ENCODE assay signal across 10 cellular contexts in the genomic region with DNA sequence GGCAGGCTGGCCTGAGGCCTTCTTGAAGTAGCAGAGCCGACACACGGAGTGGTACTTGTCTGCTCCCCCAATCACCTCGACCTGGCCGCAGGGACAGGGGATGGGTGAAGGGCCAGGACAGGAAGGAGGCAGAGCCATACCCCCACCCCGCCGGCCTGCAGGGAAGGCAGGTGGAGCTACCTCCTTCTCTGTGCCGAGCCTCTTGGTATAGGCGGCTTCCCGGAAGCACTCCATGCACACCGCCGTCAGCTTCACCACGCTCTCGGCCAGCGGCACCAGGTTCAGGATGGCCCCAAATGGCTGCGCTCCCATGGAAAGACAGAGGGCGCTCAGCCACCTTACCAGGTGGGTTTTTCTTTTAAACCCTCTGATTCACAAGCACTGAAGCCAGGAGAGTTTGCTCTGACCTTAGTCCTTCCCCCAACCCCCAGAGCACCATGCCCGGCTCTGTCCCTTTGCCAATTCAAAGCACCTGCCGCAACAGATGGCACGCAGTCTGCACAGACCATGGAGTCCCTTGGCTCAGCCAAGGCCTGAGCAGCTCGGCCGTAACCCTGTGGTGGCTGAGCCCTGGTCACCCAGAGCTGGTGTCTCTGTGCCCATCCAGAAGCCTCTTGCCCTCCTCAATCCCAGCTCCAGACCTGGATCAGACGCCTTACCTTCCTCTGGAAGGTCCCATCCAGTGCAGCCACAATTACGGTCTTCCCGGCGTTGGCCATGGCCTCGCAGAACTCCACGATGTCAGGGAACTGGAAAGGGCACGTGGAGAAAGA. TPM values are rescaled to one million over a fixed set of nuclear protein-coding genes. Genes with fewer than 3 reads are reported as not detected.
DNase-seq lines count a peak whose midpoint lies in the region; ATAC-seq and TF ChIP-seq lines count a peak whose summit lies in the region.
"Had no signal": no experiment of that assay in that cellular context is flagged by ENCODE, and none has a peak within 500 bp of the region (broad histone marks: within the 10 kb centered on the region; RNA-seq: fewer than 3 reads in every experiment).

No MANE protein-coding gene starts in this region.

- peak overlapping the region; percentile 7 to 49 (median 31) for H3K4me3 ChIP-seq in liver (ENCODE audit: low read depth in 1 of 3, low read length in 3 of 3)
- H3K4me3 ChIP-seq in upper lobe of right lung, result peak overlapping the region; percentile 23

- H3K27me3 ChIP-seq in liver (ENCODE audit: control insufficient read depth in 4 of 4, insufficient read depth in 4 of 4, low read length in 3 of 4) (no peaks in the 10 kb centered on the region), upper lobe of right lung (no peaks in the 10 kb centered on the region)

- no peak overlapping the region for H3K4me3 Mint-ChIP-seq in activated CD8-positive, alpha-beta memory T cell treated with anti-CD3 and anti-CD28 coated beads, Interleukin-2, amount 10 ng/mL, durations not matched to agents 7 days and 5 days
- no peak overlapping the region for H3K4me3 Mint-ChIP-seq in activated B cell treated with CpG ODN at 0.5 μM for 24 hours

- H3K36me3 ChIP-seq in liver (ENCODE audit: control insufficient read depth in 4 of 4, insufficient read depth in 3 of 4, low read depth in 1 of 4, low read length in 3 of 4) (peaks cover 0 to 21% (median 4%) of the 10 kb centered on the region in 4 donors), upper lobe of right lung (peaks cover 26% of the 10 kb centered on the region)

- 32% methylated on average over 28 of the region's 28 CpGs for WGBS in liver

- no peak for ATAC-seq in activated CD8-positive, alpha-beta memory T cell treated with anti-CD3 and anti-CD28 coated beads, Interleukin-2, amount 10 ng/mL, durations not matched to agents 7 days and 5 days
- no peak for ATAC-seq in activated B cell treated with CpG ODN at 0.5 μM for 24 hours (ENCODE audit: low read depth)
- ATAC-seq in upper lobe of right lung, result peak; percentile 52
- ATAC-seq in GM18867 (IDR thresholded peaks at IDR 0.05; ENCODE audit: unreplicated experiment), result no peak

- peaks cover 67% of the 10 kb centered on the region for H3K4me1 Mint-ChIP-seq in activated CD8-positive, alpha-beta memory T cell treated with anti-CD3 and anti-CD28 coated beads, Interleukin-2, amount 10 ng/mL, durations not matched to agents 7 days and 5 days
- peaks cover 80% of the 10 kb centered on the region for H3K4me1 Mint-ChIP-seq in activated B cell treated with CpG ODN at 0.5 μM for 24 hours

- H3K9me3 ChIP-seq in liver (ENCODE audit: control insufficient read depth in 4 of 4, low read length in 3 of 4) (no peaks in the 10 kb centered on the region), upper lobe of right lung (no peaks in the 10 kb centered on the region)

- peak; percentile 58 for DNase-seq in activated CD8-positive, alpha-beta memory T cell treated with anti-CD3 and anti-CD28 coated beads for 24 hours
- no peak for DNase-seq in activated CD8-positive, alpha-beta memory T cell treated with anti-CD3 and anti-CD28 coated beads, Interleukin-2, amount 10 ng/mL, durations not matched to agents 7 days and 5 days
- DNase-seq in activated B cell treated with CpG ODN at 0.5 μM for 24 hours (no peak), upper lobe of right lung (no peak), Ammon's horn (ENCODE audit: low spot score) (no peak), DMS79 (lab: John Stamatoyannopoulos, UW) (no peak)
- DNase-seq: GOT3 had no signal

- peak overlapping the region; percentile 69 to 76 for H3K27ac ChIP-seq in liver (ENCODE audit: low read depth in 1 of 2, low read length in 2 of 2)
- peak overlapping the region; percentile 87 for H3K27ac ChIP-seq in upper lobe of right lung

- TF ChIP-seq CTCF in activated B cell treated with CpG ODN at 0.5 μM for 24 hours (IDR thresholded peaks at IDR 0.05) (no peak), liver (IDR thresholded peaks at IDR 0.05; ENCODE audit: low read depth, low read length, missing input control) (peak; percentile 42), upper lobe of right lung (IDR thresholded peaks at IDR 0.05) (no peak)

- intact Hi-C loops in activated B cell treated with CpG ODN at 0.5 μM for 24 hours (cut with micrococcal nuclease) (loop anchor here (5.0 kb wide), 1 partner anchor 247 kb away; no protein-coding TSS in a partner anchor), upper lobe of right lung (cut with DNase I) (loop anchor here (10.0 kb wide), 1 partner anchor 60 kb away; no protein-coding TSS in a partner anchor)

- H3K27ac Mint-ChIP-seq in activated CD8-positive, alpha-beta memory T cell treated with anti-CD3 and anti-CD28 coated beads, Interleukin-2, amount 10 ng/mL, durations not matched to agents 7 days and 5 days, result no peak overlapping the region
- peak overlapping the region; percentile 90 for H3K27ac Mint-ChIP-seq in activated B cell treated with CpG ODN at 0.5 μM for 24 hours

- H3K36me3 Mint-ChIP-seq in activated CD8-positive, alpha-beta memory T cell treated with anti-CD3 and anti-CD28 coated beads, Interleukin-2, amount 10 ng/mL, durations not matched to agents 7 days and 5 days, result peaks cover 41% of the 10 kb centered on the region
- peaks cover 60% of the 10 kb centered on the region for H3K36me3 Mint-ChIP-seq in activated B cell treated with CpG ODN at 0.5 μM for 24 hours (ENCODE audit: low read depth)

- peak overlapping the region in 1 of 2 donors; percentile 36 for H3K9ac ChIP-seq in liver (ENCODE audit: low read depth in 1 of 2, low read length in 2 of 2)

- H3K27me3 Mint-ChIP-seq in activated CD8-positive, alpha-beta memory T cell treated with anti-CD3 and anti-CD28 coated beads, Interleukin-2, amount 10 ng/mL, durations not matched to agents 7 days and 5 days, result no peaks in the 10 kb centered on the region
- no peaks in the 10 kb centered on the region for H3K27me3 Mint-ChIP-seq in activated B cell treated with CpG ODN at 0.5 μM for 24 hours

- POLR2A ChIA-PET in activated B cell treated with CpG ODN at 0.5 μM for 24 hours (lab: Charles Lee), result interaction anchor here (0.6 to 33.1 kb wide), 9 partner anchors 8 to 603 kb away, joined by 3 to 2404 read pairs (median 7); a partner anchor contains a TSS

- peak in 1 of 2 donors; percentile 47 for TF ChIP-seq RAD21 in liver (IDR thresholded peaks at IDR 0.05)

- peaks cover 13 to 48% (median 34%) of the 10 kb centered on the region in 4 donors for H3K4me1 ChIP-seq in liver (ENCODE audit: control insufficient read depth in 4 of 4, insufficient read depth in 4 of 4, low read length in 3 of 4)
- peaks cover 81% of the 10 kb centered on the region for H3K4me1 ChIP-seq in upper lobe of right lung

- H3K9me3 Mint-ChIP-seq in activated CD8-positive, alpha-beta memory T cell treated with anti-CD3 and anti-CD28 coated beads, Interleukin-2, amount 10 ng/mL, durations not matched to agents 7 days and 5 days (ENCODE audit: low read depth), result no peaks in the 10 kb centered on the region
- H3K9me3 Mint-ChIP-seq in activated B cell treated with CpG ODN at 0.5 μM for 24 hours, result no peaks in the 10 kb centered on the region

- CTCF ChIA-PET in activated CD8-positive, alpha-beta memory T cell treated with anti-CD3 and anti-CD28 coated beads, Interleukin-2, amount 10 ng/mL, durations not matched to agents 7 days and 5 days (lab: Charles Lee), result interaction anchor here (0.9 to 9.7 kb wide), 6 partner anchors 10 to 90 kb away, joined by 4 to 75 read pairs (median 8); a partner anchor contains a TSS
- CTCF ChIA-PET in activated B cell treated with CpG ODN at 0.5 μM for 24 hours (lab: Charles Lee), result interaction anchor here (0.9 to 9.7 kb wide), 10 partner anchors 8 to 90 kb away, joined by 3 to 220 read pairs (median 7); a partner anchor contains a TSS

TF ChIP-seq in liver, 16 proteins besides CTCF, POLR2A, EP300 and RAD21 (continues in another document):
- TF ChIP-seq TAF1 (conservative IDR thresholded peaks at IDR 0.05) (peak; percentile 9), EGR1 (IDR thresholded peaks at IDR 0.05; ENCODE audit: low read depth in 2 of 2) (peak in 1 of 2 donors; percentile 44), RXRA (IDR thresholded peaks at IDR 0.05) (peak; percentile 60 to 78), YY1 (IDR thresholded peaks at IDR 0.05) (peak; percentile 77), JUND (IDR thresholded peaks at IDR 0.05) (peak in 1 of 2 donors; percentile 9), GABPA (IDR thresholded peaks at IDR 0.05 in 1 of 2, conservative IDR thresholded peaks at IDR 0.05 in 1 of 2) (no peak), HNF4A (conservative IDR thresholded peaks at IDR 0.05) (peak in 1 of 2 donors; percentile 69)
- TF ChIP-seq, protein P1, sequence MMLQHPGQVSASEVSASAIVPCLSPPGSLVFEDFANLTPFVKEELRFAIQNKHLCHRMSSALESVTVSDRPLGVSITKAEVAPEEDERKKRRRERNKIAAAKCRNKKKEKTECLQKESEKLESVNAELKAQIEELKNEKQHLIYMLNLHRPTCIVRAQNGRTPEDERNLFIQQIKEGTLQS (IDR thresholded peaks at IDR 0.05), result no peak

RNA-seq across cellular contexts. Expression of a gene that starts 6.7 kb away (rescaled TPM):
- total RNA-seq in activated CD8-positive, alpha-beta memory T cell treated with anti-CD3 and anti-CD28 coated beads, Interleukin-2, amount 10 ng/mL, durations not matched to agents 7 days and 5 days, result 10 to 100 TPM; 41.2 to 80.3 TPM
- 636 and 647 TPM in 2 replicates for total RNA-seq in activated B cell treated with CpG ODN at 0.5 μM for 24 hours
- total RNA-seq in liver, result 10 to 100 TPM; 27.9 to 33.6 TPM
- 10 to 100 TPM; 76.8 to 84.7 TPM for polyA plus RNA-seq in liver
- total RNA-seq in upper lobe of right lung, result 206 TPM

RNA-seq across cellular contexts. Expression of a gene that starts 11.8 kb away (rescaled TPM):
- 100 to 1,000 TPM; 145 to 164 TPM for total RNA-seq in activated CD8-positive, alpha-beta memory T cell treated with anti-CD3 and anti-CD28 coated beads, Interleukin-2, amount 10 ng/mL, durations not matched to agents 7 days and 5 days
- total RNA-seq in activated B cell treated with CpG ODN at 0.5 μM for 24 hours, result 3.8 TPM in 2 replicates
- total RNA-seq in liver, result 10 to 100 TPM in 1 of 2 donors, under 1 TPM in 1; 0.84 to 97.6 TPM
- polyA plus RNA-seq in liver, result 10 to 100 TPM in 1 of 2 donors, 1 to 10 TPM in 1; 5.9 to 14.2 TPM
- 3.3 TPM for total RNA-seq in upper lobe of right lung

RNA-seq across cellular contexts. Expression of a gene that starts 12.1 kb away (rescaled TPM):
- 10 to 100 TPM; 17.1 to 24.2 TPM for total RNA-seq in activated CD8-positive, alpha-beta memory T cell treated with anti-CD3 and anti-CD28 coated beads, Interleukin-2, amount 10 ng/mL, durations not matched to agents 7 days and 5 days
- total RNA-seq in activated B cell treated with CpG ODN at 0.5 μM for 24 hours (11.2 and 15.4 TPM in 2 replicates), liver (100 to 1,000 TPM in 1 of 2 donors, 10 to 100 TPM in 1; 73.4 to 201 TPM), upper lobe of right lung (32.5 TPM)
- 100 to 1,000 TPM; 112 to 165 TPM for polyA plus RNA-seq in liver

RNA-seq across cellular contexts. Expression of a gene that starts 28.9 kb away (rescaled TPM):
- total RNA-seq in activated CD8-positive, alpha-beta memory T cell treated with anti-CD3 and anti-CD28 coated beads, Interleukin-2, amount 10 ng/mL, durations not matched to agents 7 days and 5 days, result not detected
- total RNA-seq in activated B cell treated with CpG ODN at 0.5 μM for 24 hours (5.2 and 7.1 TPM in 2 replicates), liver (10 to 100 TPM in 1 of 2 donors, not detected in 1; 98.3 TPM), upper lobe of right lung (not detected)
- polyA plus RNA-seq in liver, result not detected
- polyA plus RNA-seq: AG04450 had no signal

RNA-seq across cellular contexts. Expression of a gene that starts 39.0 kb away (rescaled TPM):
- total RNA-seq in activated CD8-positive, alpha-beta memory T cell treated with anti-CD3 and anti-CD28 coated beads, Interleukin-2, amount 10 ng/mL, durations not matched to agents 7 days and 5 days, result 10 to 100 TPM; 87.7 to 93.0 TPM
- total RNA-seq in activated B cell treated with CpG ODN at 0.5 μM for 24 hours, result 0.81 and 1.0 TPM in 2 replicates
- total RNA-seq in liver, result 10 to 100 TPM in 1 of 2 donors, under 1 TPM in 1; 0.42 to 73.2 TPM
- 1 to 10 TPM; 2.2 to 3.9 TPM for polyA plus RNA-seq in liver
- 1.1 TPM for total RNA-seq in upper lobe of right lung
